Comparison of ENCODE assay signal across 10 cellular contexts in the genomic region with DNA sequence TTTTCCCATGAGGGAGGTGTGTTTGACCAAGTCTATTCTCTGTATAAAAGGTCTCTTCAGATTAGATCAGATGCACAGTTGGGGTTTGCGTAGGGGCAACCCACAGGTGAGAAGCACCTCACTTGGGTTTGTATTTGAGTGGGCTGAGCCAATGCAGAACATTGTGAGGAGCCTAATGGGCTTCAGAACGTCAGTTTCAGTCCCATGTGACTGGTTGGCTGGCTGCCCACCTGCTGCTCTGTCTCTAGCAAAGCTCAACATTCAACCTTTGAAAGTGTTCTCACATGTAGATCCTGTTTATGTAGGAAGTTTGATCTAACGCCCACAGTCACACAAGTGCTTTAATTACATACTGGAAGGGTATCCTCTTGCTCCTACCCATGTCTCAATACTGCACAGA.
A peak's percentile ranks its signal among the peaks of the same experiment; 100 is the strongest.
DNase-seq lines count a peak whose midpoint lies in the region; ATAC-seq and TF ChIP-seq lines count a peak whose summit lies in the region.
"Had no signal": no experiment of that assay in that cellular context is flagged by ENCODE, and none has a peak within 500 bp of the region (broad histone marks: within the 10 kb centered on the region; RNA-seq: fewer than 3 reads in every experiment).

No MANE protein-coding gene starts in this region.

- TF ChIP-seq CTCF in DOHH2 (IDR thresholded peaks at IDR 0.05; ENCODE audit: low read depth, low read length, poor library complexity, severe bottlenecking) (no peak), gastroesophageal sphincter (IDR thresholded peaks at IDR 0.05) (no peak)

- H3K27ac ChIP-seq in DOHH2 (ENCODE audit: low read depth, low read length) (no peak overlapping the region), gastroesophageal sphincter (no peak overlapping the region)

- peaks cover 4% of the 10 kb centered on the region for H3K4me1 Mint-ChIP-seq in activated CD8-positive, alpha-beta memory T cell treated with anti-CD3 and anti-CD28 coated beads, Interleukin-2, amount 10 ng/mL, durations not matched to agents 7 days and 5 days
- peaks cover 62% of the 10 kb centered on the region for H3K4me1 Mint-ChIP-seq in activated naive CD8-positive, alpha-beta T cell treated with anti-CD3 and anti-CD28 coated beads for 36 hours

- no peak for TF ChIP-seq POLR2A in gastroesophageal sphincter (IDR thresholded peaks at IDR 0.05)

- H3K4me3 Mint-ChIP-seq in activated CD8-positive, alpha-beta memory T cell treated with anti-CD3 and anti-CD28 coated beads, Interleukin-2, amount 10 ng/mL, durations not matched to agents 7 days and 5 days = no peak overlapping the region
- H3K4me3 Mint-ChIP-seq in activated naive CD8-positive, alpha-beta T cell treated with anti-CD3 and anti-CD28 coated beads for 36 hours = no peak overlapping the region

- CTCF ChIA-PET in activated CD8-positive, alpha-beta memory T cell treated with anti-CD3 and anti-CD28 coated beads, Interleukin-2, amount 10 ng/mL, durations not matched to agents 7 days and 5 days (lab: Charles Lee) = interaction anchor here (1.2 kb wide), 1 partner anchor 22 kb away, joined by 4 read pairs; no protein-coding TSS in a partner anchor

- TF ChIP-seq EP300 in gastroesophageal sphincter (IDR thresholded peaks at IDR 0.05) = no peak

- H3K27me3 Mint-ChIP-seq in activated CD8-positive, alpha-beta memory T cell treated with anti-CD3 and anti-CD28 coated beads, Interleukin-2, amount 10 ng/mL, durations not matched to agents 7 days and 5 days = peaks cover 29% of the 10 kb centered on the region
- no peaks in the 10 kb centered on the region for H3K27me3 Mint-ChIP-seq in activated naive CD8-positive, alpha-beta T cell treated with anti-CD3 and anti-CD28 coated beads for 36 hours

- no peaks in the 10 kb centered on the region for H4K20me1 ChIP-seq in DOHH2 (ENCODE audit: control insufficient read depth, insufficient read depth, low read depth, low read length)

- H3K4me2 ChIP-seq in DOHH2 (ENCODE audit: low read length) = peak overlapping the region; percentile 1

- H3K4me1 ChIP-seq in DOHH2 (ENCODE audit: control insufficient read depth, low read length) = peaks cover 18% of the 10 kb centered on the region
- no peaks in the 10 kb centered on the region for H3K4me1 ChIP-seq in gastroesophageal sphincter

- 23 to 43% methylated on average over 1 to 2 of the region's 3 CpGs for WGBS in gastroesophageal sphincter (ENCODE audit: low coverage in 1 of 2), 2 donors

- peak; percentile 52 for DNase-seq in activated CD8-positive, alpha-beta memory T cell treated with anti-CD3 and anti-CD28 coated beads, Interleukin-2, amount 50 U/mL, for 4 hours
- no peak for DNase-seq in activated CD8-positive, alpha-beta memory T cell treated with anti-CD3 and anti-CD28 coated beads, Interleukin-2, amount 10 ng/mL, durations not matched to agents 7 days and 5 days
- DNase-seq in activated naive CD8-positive, alpha-beta T cell treated with anti-CD3 and anti-CD28 coated beads for 36 hours = peak; percentile 65
- peak; percentile 22 for DNase-seq in stimulated activated CD4-positive, alpha-beta T cell treated with anti-CD3 and anti-CD28 coated beads, Interleukin-4, amount 100 ng/mL, for 24 hours
- DNase-seq in NCI-H524 (lab: John Stamatoyannopoulos, UW) = no peak
- DNase-seq: NCI-H82, SHP77 had no signal

- H3K36me3 Mint-ChIP-seq in activated CD8-positive, alpha-beta memory T cell treated with anti-CD3 and anti-CD28 coated beads, Interleukin-2, amount 10 ng/mL, durations not matched to agents 7 days and 5 days = peaks cover 5% of the 10 kb centered on the region
- peaks cover 13% of the 10 kb centered on the region for H3K36me3 Mint-ChIP-seq in activated naive CD8-positive, alpha-beta T cell treated with anti-CD3 and anti-CD28 coated beads for 36 hours

- H3K9me3 Mint-ChIP-seq in activated CD8-positive, alpha-beta memory T cell treated with anti-CD3 and anti-CD28 coated beads, Interleukin-2, amount 10 ng/mL, durations not matched to agents 7 days and 5 days (ENCODE audit: low read depth) = no peaks in the 10 kb centered on the region
- H3K9me3 Mint-ChIP-seq in activated naive CD8-positive, alpha-beta T cell treated with anti-CD3 and anti-CD28 coated beads for 36 hours = peaks cover 6% of the 10 kb centered on the region

- no peaks in the 10 kb centered on the region for H3K79me2 ChIP-seq in DOHH2 (ENCODE audit: control insufficient read depth, low read length)

- no peaks in the 10 kb centered on the region for H3K36me3 ChIP-seq in DOHH2 (ENCODE audit: control insufficient read depth, low read length)
- no peaks in the 10 kb centered on the region for H3K36me3 ChIP-seq in gastroesophageal sphincter

- H3K9me2 ChIP-seq in DOHH2 (replicated peaks; ENCODE audit: control insufficient read depth, low read length) = no peaks in the 10 kb centered on the region

- no peaks in the 10 kb centered on the region for H3F3A ChIP-seq in DOHH2 (ENCODE audit: control insufficient read depth, insufficient read depth)

- no peak for ATAC-seq in activated CD8-positive, alpha-beta memory T cell treated with anti-CD3 and anti-CD28 coated beads, Interleukin-2, amount 10 ng/mL, durations not matched to agents 7 days and 5 days
- ATAC-seq in HG03442 (IDR thresholded peaks at IDR 0.05; ENCODE audit: unreplicated experiment) = no peak
- no peak for ATAC-seq in gastroesophageal sphincter

- no peak overlapping the region for H3K27ac Mint-ChIP-seq in activated CD8-positive, alpha-beta memory T cell treated with anti-CD3 and anti-CD28 coated beads, Interleukin-2, amount 10 ng/mL, durations not matched to agents 7 days and 5 days
- H3K27ac Mint-ChIP-seq in activated naive CD8-positive, alpha-beta T cell treated with anti-CD3 and anti-CD28 coated beads for 36 hours = no peak overlapping the region

- H3K27me3 ChIP-seq in DOHH2 (ENCODE audit: control insufficient read depth, low read length) = no peaks in the 10 kb centered on the region
- H3K27me3 ChIP-seq in gastroesophageal sphincter = no peaks in the 10 kb centered on the region

- H3K4me3 ChIP-seq in DOHH2 (ENCODE audit: low read length) = no peak overlapping the region
- no peak overlapping the region for H3K4me3 ChIP-seq in gastroesophageal sphincter

- H3K9me3 ChIP-seq in DOHH2 (ENCODE audit: control insufficient read depth, insufficient read depth, low read length) = no peaks in the 10 kb centered on the region
- H3K9me3 ChIP-seq in gastroesophageal sphincter = no peaks in the 10 kb centered on the region

Comparison
In these comparisons a context has a peak if more than half of its experiments do, and no peak if none do; other contexts are left out.
1. DNase-seq: peak in activated CD8-positive, alpha-beta memory T cell treated with anti-CD3 and anti-CD28 coated beads, Interleukin-2, amount 50 U/mL, for 4 hours (single experiment), activated naive CD8-positive, alpha-beta T cell treated with anti-CD3 and anti-CD28 coated beads for 36 hours (single experiment) and stimulated activated CD4-positive, alpha-beta T cell treated with anti-CD3 and anti-CD28 coated beads, Interleukin-4, amount 100 ng/mL, for 24 hours (single experiment); none in activated CD8-positive, alpha-beta memory T cell treated with anti-CD3 and anti-CD28 coated beads, Interleukin-2, amount 10 ng/mL, durations not matched to agents 7 days and 5 days (single experiment) and NCI-H524 (0 of 2).